Comparison of ENCODE assay signal across 1 cellular context in the genomic region with DNA sequence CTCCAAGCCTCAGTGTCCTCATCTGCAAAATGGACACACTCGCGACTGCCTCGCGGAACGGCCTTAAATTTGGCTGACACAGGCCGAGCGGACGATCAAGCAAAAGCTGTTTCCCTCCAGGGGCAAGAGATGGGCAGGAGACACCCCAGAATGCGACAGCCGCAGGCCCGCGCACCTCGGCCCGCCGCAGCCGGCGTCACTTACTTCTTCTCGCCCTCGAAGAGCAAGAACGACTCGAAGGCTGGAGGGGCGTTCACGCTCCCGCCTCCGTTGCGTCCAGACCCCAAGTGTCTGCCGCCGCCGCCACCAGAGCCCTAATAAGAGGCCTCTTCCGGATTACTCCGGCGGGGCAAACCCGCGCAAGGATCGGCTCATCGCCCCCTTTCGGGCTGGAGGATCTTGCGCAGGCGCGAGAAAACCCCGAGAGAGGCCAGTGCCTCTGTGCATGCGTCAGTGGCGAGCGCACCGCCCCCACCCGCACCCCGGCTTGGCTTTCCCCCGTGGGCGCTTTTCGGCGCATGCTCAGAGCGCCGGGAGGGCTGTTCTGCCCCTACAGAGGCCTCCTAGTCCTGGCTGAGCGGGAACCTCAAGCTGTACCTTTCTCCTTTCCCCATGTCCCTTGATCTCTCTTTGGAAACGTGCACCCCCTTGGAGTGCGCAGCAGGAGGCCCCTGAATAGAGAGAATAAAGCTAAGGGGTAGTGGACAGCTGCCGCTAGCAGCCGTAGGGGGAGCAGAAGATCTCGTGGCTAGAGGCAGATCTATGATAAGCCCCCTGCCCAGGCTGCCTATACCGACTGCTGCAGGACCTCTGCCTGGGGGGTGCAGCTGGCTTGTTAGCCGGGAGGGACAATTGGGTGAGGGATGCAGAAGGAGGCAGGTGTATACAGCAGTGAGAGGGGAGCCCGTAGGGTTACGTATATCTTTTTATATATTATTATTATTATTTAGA.
TF ChIP-seq lines count a peak whose summit lies in the region.
"Not testable (repeated sequence)": the region's sequence is repeated elsewhere in the genome, so short reads cannot be mapped to it uniquely, and the experiment has no call there.

No MANE protein-coding gene starts in this region.

TF ChIP-seq in HepG2, 621 proteins besides CTCF, POLR2A, EP300 and RAD21 (continued from another document and continues in another):
- TF ChIP-seq, protein P1, sequence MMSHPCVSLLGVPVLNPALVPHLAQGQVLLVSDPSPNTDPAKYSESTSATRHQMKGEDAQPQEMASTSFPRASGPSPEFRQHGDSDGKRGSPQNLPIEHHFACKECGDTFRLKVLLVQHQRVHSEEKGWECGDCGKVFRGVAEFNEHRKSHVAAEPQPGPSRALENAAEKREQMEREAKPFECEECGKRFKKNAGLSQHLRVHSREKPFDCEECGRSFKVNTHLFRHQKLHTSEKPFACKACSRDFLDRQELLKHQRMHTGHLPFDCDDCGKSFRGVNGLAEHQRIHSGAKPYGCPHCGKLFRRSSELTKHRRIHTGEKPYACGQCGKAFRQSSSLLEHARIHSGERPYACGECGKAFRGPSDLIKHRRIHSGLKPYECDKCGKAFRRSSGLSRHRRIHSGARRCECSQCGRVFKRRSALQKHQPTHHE (CRISPR knock-in tag; IDR thresholded peaks at IDR 0.05; ENCODE audit: borderline replicate concordance): peak; percentile 87; the same call in 1 of the 2 replicates
- peak; percentile 82 for TF ChIP-seq POLR2G (IDR thresholded peaks at IDR 0.05; ENCODE audit: low read depth, low read length)
- 0 out of 2 replicates have a peak, but pooled peaks have one; percentile 68 for TF ChIP-seq ZNF451 (CRISPR knock-in tag; IDR thresholded peaks at IDR 0.05)
- peak; percentile 89 for TF ChIP-seq PHF20 (CRISPR knock-in tag; IDR thresholded peaks at IDR 0.05)
- TF ChIP-seq MTF2 (CRISPR knock-in tag; IDR thresholded peaks at IDR 0.05; ENCODE audit: borderline replicate concordance): peak; percentile 55; the same call in 1 of the 2 replicates
- 0 out of 2 replicates have a peak, but pooled peaks have one; percentile 49 for TF ChIP-seq NAIF1 (CRISPR knock-in tag; IDR thresholded peaks at IDR 0.05; ENCODE audit: borderline replicate concordance)
- peak; percentile 71 for TF ChIP-seq ZNF792 (CRISPR knock-in tag; IDR thresholded peaks at IDR 0.05)
- TF ChIP-seq ZNF747 (CRISPR knock-in tag; IDR thresholded peaks at IDR 0.05; ENCODE audit: borderline replicate concordance): peak; percentile 67; the same call in 1 of the 2 replicates
- TF ChIP-seq MIXL1 (CRISPR knock-in tag; IDR thresholded peaks at IDR 0.05): peak; percentile 56; the same call in 1 of the 2 replicates
- peak; percentile 78; the same call in 1 of the 2 replicates for TF ChIP-seq HOXA5 (CRISPR knock-in tag; IDR thresholded peaks at IDR 0.05)
- TF ChIP-seq CCDC6 (CRISPR knock-in tag; IDR thresholded peaks at IDR 0.05): peak; percentile 71
- TF ChIP-seq GATAD1 (CRISPR knock-in tag; IDR thresholded peaks at IDR 0.05): peak; percentile 98
- peak; percentile 43; the same call in 1 of the 2 replicates for TF ChIP-seq CREM (IDR thresholded peaks at IDR 0.05)
- TF ChIP-seq CREM (CRISPR knock-in tag; IDR thresholded peaks at IDR 0.05): not testable (repeated sequence)
- peak; percentile 84 for TF ChIP-seq HOXA3 (CRISPR knock-in tag; IDR thresholded peaks at IDR 0.05)
- TF ChIP-seq, protein P2, sequence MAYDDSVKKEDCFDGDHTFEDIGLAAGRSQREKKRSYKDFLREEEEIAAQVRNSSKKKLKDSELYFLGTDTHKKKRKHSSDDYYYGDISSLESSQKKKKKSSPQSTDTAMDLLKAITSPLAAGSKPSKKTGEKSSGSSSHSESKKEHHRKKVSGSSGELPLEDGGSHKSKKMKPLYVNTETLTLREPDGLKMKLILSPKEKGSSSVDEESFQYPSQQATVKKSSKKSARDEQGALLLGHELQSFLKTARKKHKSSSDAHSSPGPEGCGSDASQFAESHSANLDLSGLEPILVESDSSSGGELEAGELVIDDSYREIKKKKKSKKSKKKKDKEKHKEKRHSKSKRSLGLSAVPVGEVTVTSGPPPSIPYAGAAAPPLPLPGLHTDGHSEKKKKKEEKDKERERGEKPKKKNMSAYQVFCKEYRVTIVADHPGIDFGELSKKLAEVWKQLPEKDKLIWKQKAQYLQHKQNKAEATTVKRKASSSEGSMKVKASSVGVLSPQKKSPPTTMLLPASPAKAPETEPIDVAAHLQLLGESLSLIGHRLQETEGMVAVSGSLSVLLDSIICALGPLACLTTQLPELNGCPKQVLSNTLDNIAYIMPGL (CRISPR knock-in tag; IDR thresholded peaks at IDR 0.05; ENCODE audit: borderline replicate concordance in 1 of 2, low read depth in 1 of 2): peak; percentile 90 to 91
- TF ChIP-seq POGZ (CRISPR knock-in tag; IDR thresholded peaks at IDR 0.05): peak; percentile 88
- 0 out of 2 replicates have a peak, but pooled peaks have one; percentile 29 for TF ChIP-seq SIX4 (CRISPR knock-in tag; IDR thresholded peaks at IDR 0.05)
- TF ChIP-seq, protein P3, sequence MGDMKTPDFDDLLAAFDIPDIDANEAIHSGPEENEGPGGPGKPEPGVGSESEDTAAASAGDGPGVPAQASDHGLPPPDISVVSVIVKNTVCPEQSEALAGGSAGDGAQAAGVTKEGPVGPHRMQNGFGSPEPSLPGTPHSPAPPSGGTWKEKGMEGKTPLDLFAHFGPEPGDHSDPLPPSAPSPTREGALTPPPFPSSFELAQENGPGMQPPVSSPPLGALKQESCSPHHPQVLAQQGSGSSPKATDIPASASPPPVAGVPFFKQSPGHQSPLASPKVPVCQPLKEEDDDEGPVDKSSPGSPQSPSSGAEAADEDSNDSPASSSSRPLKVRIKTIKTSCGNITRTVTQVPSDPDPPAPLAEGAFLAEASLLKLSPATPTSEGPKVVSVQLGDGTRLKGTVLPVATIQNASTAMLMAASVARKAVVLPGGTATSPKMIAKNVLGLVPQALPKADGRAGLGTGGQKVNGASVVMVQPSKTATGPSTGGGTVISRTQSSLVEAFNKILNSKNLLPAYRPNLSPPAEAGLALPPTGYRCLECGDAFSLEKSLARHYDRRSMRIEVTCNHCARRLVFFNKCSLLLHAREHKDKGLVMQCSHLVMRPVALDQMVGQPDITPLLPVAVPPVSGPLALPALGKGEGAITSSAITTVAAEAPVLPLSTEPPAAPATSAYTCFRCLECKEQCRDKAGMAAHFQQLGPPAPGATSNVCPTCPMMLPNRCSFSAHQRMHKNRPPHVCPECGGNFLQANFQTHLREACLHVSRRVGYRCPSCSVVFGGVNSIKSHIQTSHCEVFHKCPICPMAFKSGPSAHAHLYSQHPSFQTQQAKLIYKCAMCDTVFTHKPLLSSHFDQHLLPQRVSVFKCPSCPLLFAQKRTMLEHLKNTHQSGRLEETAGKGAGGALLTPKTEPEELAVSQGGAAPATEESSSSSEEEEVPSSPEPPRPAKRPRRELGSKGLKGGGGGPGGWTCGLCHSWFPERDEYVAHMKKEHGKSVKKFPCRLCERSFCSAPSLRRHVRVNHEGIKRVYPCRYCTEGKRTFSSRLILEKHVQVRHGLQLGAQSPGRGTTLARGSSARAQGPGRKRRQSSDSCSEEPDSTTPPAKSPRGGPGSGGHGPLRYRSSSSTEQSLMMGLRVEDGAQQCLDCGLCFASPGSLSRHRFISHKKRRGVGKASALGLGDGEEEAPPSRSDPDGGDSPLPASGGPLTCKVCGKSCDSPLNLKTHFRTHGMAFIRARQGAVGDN (CRISPR knock-in tag; IDR thresholded peaks at IDR 0.05): peak; percentile 78
- TF ChIP-seq ZNF563 (CRISPR knock-in tag; IDR thresholded peaks at IDR 0.05): peak; percentile 50; the same call in 1 of the 2 replicates
- 0 out of 2 replicates have a peak, but pooled peaks have one; percentile 49 for TF ChIP-seq MAF1 (CRISPR knock-in tag; IDR thresholded peaks at IDR 0.05; ENCODE audit: borderline replicate concordance)
- TF ChIP-seq CEBPG (CRISPR knock-in tag; IDR thresholded peaks at IDR 0.05): 0 out of 2 replicates have a peak, but pooled peaks have one; percentile 18
- TF ChIP-seq, protein P4, sequence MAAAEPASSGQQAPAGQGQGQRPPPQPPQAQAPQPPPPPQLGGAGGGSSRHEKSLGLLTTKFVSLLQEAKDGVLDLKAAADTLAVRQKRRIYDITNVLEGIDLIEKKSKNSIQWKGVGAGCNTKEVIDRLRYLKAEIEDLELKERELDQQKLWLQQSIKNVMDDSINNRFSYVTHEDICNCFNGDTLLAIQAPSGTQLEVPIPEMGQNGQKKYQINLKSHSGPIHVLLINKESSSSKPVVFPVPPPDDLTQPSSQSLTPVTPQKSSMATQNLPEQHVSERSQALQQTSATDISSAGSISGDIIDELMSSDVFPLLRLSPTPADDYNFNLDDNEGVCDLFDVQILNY (CRISPR knock-in tag; conservative IDR thresholded peaks at IDR 0.05): peak; percentile 85
- TF ChIP-seq, protein P5, sequence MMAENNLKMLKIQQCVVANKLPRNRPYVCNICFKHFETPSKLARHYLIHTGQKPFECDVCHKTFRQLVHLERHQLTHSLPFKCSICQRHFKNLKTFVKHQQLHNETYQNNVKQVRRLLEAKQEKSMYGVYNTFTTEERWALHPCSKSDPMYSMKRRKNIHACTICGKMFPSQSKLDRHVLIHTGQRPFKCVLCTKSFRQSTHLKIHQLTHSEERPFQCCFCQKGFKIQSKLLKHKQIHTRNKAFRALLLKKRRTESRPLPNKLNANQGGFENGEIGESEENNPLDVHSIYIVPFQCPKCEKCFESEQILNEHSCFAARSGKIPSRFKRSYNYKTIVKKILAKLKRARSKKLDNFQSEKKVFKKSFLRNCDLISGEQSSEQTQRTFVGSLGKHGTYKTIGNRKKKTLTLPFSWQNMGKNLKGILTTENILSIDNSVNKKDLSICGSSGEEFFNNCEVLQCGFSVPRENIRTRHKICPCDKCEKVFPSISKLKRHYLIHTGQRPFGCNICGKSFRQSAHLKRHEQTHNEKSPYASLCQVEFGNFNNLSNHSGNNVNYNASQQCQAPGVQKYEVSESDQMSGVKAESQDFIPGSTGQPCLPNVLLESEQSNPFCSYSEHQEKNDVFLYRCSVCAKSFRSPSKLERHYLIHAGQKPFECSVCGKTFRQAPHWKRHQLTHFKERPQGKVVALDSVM (CRISPR knock-in tag; IDR thresholded peaks at IDR 0.05): peak; percentile 51; the same call in 1 of the 2 replicates
- TF ChIP-seq, protein P6, sequence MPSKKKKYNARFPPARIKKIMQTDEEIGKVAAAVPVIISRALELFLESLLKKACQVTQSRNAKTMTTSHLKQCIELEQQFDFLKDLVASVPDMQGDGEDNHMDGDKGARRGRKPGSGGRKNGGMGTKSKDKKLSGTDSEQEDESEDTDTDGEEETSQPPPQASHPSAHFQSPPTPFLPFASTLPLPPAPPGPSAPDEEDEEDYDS (CRISPR knock-in tag; IDR thresholded peaks at IDR 0.05): peak; percentile 69
- TF ChIP-seq, protein P7, sequence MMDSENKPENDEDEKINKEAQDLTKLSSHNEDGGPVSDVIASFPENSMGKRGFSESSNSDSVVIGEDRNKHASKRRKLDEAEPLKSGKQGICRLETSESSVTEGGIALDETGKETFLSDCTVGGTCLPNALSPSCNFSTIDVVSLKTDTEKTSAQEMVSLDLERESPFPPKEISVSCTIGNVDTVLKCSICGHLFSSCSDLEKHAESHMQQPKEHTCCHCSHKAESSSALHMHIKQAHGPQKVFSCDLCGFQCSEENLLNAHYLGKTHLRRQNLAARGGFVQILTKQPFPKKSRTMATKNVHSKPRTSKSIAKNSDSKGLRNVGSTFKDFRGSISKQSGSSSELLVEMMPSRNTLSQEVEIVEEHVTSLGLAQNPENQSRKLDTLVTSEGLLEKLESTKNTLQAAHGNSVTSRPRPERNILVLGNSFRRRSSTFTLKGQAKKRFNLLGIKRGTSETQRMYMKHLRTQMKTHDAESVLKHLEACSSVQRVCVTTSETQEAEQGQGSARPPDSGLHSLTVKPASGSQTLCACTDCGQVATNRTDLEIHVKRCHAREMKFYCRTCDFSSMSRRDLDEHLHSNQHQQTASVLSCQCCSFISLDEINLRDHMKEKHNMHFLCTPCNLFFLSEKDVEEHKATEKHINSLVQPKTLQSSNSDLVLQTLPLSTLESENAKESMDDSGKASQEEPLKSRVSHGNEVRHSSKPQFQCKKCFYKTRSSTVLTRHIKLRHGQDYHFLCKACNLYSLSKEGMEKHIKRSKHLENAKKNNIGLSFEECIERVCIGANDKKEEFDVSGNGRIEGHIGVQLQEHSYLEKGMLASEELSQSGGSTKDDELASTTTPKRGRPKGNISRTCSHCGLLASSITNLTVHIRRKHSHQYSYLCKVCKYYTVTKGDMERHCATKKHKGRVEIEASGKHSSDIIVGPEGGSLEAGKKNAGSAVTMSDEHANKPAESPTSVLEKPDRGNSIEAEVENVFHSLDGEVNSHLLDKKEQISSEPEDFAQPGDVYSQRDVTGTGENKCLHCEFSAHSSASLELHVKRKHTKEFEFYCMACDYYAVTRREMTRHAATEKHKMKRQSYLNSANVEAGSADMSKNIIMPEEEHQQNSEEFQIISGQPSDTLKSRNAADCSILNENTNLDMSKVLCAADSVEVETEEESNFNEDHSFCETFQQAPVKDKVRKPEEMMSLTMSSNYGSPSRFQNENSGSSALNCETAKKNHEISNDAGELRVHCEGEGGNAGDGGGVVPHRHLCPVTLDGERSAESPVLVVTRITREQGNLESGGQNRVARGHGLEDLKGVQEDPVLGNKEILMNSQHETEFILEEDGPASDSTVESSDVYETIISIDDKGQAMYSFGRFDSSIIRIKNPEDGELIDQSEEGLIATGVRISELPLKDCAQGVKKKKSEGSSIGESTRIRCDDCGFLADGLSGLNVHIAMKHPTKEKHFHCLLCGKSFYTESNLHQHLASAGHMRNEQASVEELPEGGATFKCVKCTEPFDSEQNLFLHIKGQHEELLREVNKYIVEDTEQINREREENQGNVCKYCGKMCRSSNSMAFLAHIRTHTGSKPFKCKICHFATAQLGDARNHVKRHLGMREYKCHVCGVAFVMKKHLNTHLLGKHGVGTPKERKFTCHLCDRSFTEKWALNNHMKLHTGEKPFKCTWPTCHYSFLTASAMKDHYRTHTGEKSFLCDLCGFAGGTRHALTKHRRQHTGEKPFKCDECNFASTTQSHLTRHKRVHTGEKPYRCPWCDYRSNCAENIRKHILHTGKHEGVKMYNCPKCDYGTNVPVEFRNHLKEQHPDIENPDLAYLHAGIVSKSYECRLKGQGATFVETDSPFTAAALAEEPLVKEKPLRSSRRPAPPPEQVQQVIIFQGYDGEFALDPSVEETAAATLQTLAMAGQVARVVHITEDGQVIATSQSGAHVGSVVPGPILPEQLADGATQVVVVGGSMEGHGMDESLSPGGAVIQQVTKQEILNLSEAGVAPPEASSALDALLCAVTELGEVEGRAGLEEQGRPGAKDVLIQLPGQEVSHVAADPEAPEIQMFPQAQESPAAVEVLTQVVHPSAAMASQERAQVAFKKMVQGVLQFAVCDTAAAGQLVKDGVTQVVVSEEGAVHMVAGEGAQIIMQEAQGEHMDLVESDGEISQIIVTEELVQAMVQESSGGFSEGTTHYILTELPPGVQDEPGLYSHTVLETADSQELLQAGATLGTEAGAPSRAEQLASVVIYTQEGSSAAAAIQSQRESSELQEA (CRISPR knock-in tag; IDR thresholded peaks at IDR 0.05; ENCODE audit: not compliant biosample characterization): peak; percentile 72
- 0 out of 2 replicates have a peak, but pooled peaks have one; percentile 8 for TF ChIP-seq RARA (CRISPR knock-in tag; IDR thresholded peaks at IDR 0.05)
- peak; percentile 61; the same call in 1 of the 2 replicates for TF ChIP-seq ZNF335 (CRISPR knock-in tag; IDR thresholded peaks at IDR 0.05)
- TF ChIP-seq, protein P8, sequence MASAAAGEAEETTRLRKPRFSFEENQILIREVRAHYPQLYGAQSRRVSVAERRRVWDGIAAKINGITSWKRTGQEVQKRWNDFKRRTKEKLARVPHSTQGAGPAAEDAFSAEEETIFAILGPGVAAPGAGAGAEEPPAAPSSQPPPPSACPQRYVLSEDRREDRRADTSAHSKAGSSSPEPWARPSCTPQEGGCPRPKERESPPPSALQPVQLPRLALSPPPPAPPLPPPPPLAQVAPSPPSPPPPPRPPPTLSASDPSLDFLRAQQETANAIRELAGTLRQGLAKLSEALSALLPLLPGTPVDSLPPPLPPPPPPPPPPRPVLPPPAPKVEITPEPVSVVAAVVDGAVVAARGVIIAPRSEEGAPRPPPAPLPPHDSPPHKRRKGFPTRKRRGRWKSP (CRISPR knock-in tag; IDR thresholded peaks at IDR 0.05): peak; percentile 80
- 0 out of 2 replicates have a peak, but pooled peaks have one; percentile 15 for TF ChIP-seq ZNF7 (CRISPR knock-in tag; IDR thresholded peaks at IDR 0.05)
- peak; percentile 71 for TF ChIP-seq GATAD2A (CRISPR knock-in tag; IDR thresholded peaks at IDR 0.05)
- peak; percentile 78 for TF ChIP-seq TBX2 (CRISPR knock-in tag; IDR thresholded peaks at IDR 0.05; ENCODE audit: borderline replicate concordance)
- TF ChIP-seq ZBTB7B (CRISPR knock-in tag; IDR thresholded peaks at IDR 0.05): peak; percentile 81
